In the genomic region with DNA sequence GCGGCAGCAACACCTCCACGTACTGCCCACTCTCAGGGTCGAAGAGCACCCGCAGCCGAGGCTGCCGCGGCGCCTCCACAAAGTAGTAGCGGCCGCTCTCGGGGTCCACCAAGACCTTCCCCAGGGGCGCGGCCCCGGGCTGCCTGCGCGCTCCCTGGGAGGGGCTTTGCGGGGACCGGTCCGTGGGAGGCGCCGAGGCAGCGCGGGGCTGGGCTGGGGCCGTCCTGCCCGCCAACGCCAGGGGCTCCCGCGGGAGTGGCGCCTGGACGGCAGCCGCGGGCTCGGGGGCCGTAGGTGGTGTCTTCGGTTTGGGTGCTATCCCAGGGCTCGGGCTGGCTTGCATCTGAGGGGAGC, we compare ENCODE assay signal across 9 cellular contexts. TPM values are rescaled to one million over a fixed set of nuclear protein-coding genes. Genes with fewer than 3 reads are reported as not detected.
DNase-seq lines count a peak whose midpoint lies in the region; ATAC-seq and TF ChIP-seq lines count a peak whose summit lies in the region.
"Had no signal": no experiment of that assay in that cellular context is flagged by ENCODE, and none has a peak within 500 bp of the region (broad histone marks: within the 10 kb centered on the region; RNA-seq: fewer than 3 reads in every experiment).

No MANE protein-coding gene starts in this region.

- H3K4me1 ChIP-seq in NT2/D1 (ENCODE audit: insufficient read depth, insufficient read length), result peaks cover 14% of the 10 kb centered on the region

- H3K4me3 ChIP-seq in NT2/D1 (ENCODE audit: insufficient read length, low read depth) (peak overlapping the region; percentile 33), epithelial cell of proximal tubule (ENCODE audit: low read depth, low read length) (peak overlapping the region; percentile 53)

- H3K9ac ChIP-seq in NT2/D1 (ENCODE audit: insufficient read length, low read depth), result no peak overlapping the region

- in situ Hi-C loops in GM13977 (cut with MboI; ENCODE audit: low pct_unique_long_range_greater_than_20kb, low sequenced_read_pairs, unreplicated experiment), result no loop called here

- peaks cover 16% of the 10 kb centered on the region for H3K27me3 ChIP-seq in NT2/D1 (ENCODE audit: insufficient read depth, insufficient read length)

- TF ChIP-seq CTCF in epithelial cell of proximal tubule (conservative IDR thresholded peaks at IDR 0.05; ENCODE audit: low read depth, low read length) (no peak), GM13977 (IDR thresholded peaks at IDR 0.05; ENCODE audit: extremely low read depth, insufficient read depth, missing control alignments) (no peak)

- peak; percentile 24 for ATAC-seq in stimulated activated naive CD8-positive, alpha-beta T cell treated with anti-CD3 and anti-CD28 coated beads, Interleukin-15, Interleukin-2, amounts not matched to agents 100 U/mL and 50 U/mL, for 24 hours

- DNase-seq in NCI-H510A treated with DMSO at 0.1 percent for 48 hours (lab: John Stamatoyannopoulos, UW) (peak; percentile 36), NCI-H510A (lab: John Stamatoyannopoulos, UW) (no peak), NT2/D1 (ENCODE audit: low read depth, low spot score) (no peak), epithelial cell of proximal tubule (ENCODE audit: low read depth) (no peak), H4 (ENCODE audit: low spot score) (no peak), GM13977 (ENCODE audit: low spot score) (no peak), GOT3 (lab: John Stamatoyannopoulos, UW) (no peak)
- no peak for DNase-seq in stimulated activated naive CD8-positive, alpha-beta T cell treated with anti-CD3 and anti-CD28 coated beads, Interleukin-15, Interleukin-2, amounts not matched to agents 100 U/mL and 50 U/mL, for 24 hours

- H3K36me3 ChIP-seq in NT2/D1 (ENCODE audit: insufficient read depth, insufficient read length, low read length), result peaks cover 5% of the 10 kb centered on the region

- peaks cover 10% of the 10 kb centered on the region; the same call in 1 of the 2 replicates for H3K9me3 ChIP-seq in NT2/D1 (ENCODE audit: insufficient read depth, low read length)

RNA-seq across cellular contexts. Expression of gene MZB1, which starts 2.6 kb away (rescaled TPM):
- not detected in 2 replicates for total RNA-seq in epithelial cell of proximal tubule
- not detected in 2 replicates for total RNA-seq in H4 (2014; rRNA removed; shearing (Covaris generic))

RNA-seq across cellular contexts. Expression of gene PROB1, which starts 2.6 kb away (rescaled TPM):
- total RNA-seq in epithelial cell of proximal tubule, result 2.7 and 3.1 TPM in 2 replicates
- total RNA-seq in H4 (2014; rRNA removed; shearing (Covaris generic)), result not detected in 2 replicates

RNA-seq across cellular contexts. Expression of gene SLC23A1, which starts 9.2 kb away (rescaled TPM):
- 0.07 TPM in 1 of 2 replicates, not detected in the other for total RNA-seq in epithelial cell of proximal tubule
- total RNA-seq in H4 (2014; rRNA removed; shearing (Covaris generic)), result not detected in 2 replicates
- total RNA-seq: lung microvascular endothelial cell had no signal

RNA-seq across cellular contexts. Expression of gene SPATA24, which starts 11.6 kb away (rescaled TPM):
- total RNA-seq in epithelial cell of proximal tubule, result 2.2 and 5.3 TPM in 2 replicates
- total RNA-seq in H4 (2014; rRNA removed; shearing (Covaris generic)), result 3.4 and 5.9 TPM in 2 replicates

RNA-seq across cellular contexts. Expression of gene DNAJC18, which starts 47.0 kb away (rescaled TPM):
- total RNA-seq in epithelial cell of proximal tubule, result 4.5 and 5.9 TPM in 2 replicates
- 4.5 and 22.9 TPM in 2 replicates for total RNA-seq in H4 (2014; rRNA removed; shearing (Covaris generic))
